Comparison of ENCODE assay signal across 14 cellular contexts in the genomic region with DNA sequence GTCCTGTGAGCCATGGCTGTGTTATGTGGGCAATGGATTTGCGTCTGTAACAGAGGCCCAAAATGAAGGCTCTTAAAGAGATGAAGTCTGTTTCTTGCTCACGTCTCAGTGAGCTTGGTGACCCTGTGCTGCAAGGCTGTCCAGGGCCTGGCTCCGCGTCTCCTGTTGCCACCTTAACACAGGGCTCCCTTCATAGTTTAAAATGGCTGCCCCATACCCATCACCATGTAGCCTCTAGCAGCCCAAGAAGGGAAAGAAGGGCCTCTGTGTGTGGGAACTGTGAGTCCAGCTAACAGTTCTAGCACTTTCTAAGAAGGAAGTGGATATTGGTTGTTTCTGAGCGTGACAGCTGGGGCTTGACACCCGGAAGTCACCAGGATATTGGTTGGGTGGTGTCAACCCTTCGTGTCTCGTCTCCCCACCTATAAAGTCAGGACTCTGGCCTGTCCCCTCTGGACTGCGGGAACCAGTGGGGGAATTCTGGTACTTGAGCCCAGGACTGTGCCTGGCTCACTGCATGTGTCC. TPM values are rescaled to one million over a fixed set of nuclear protein-coding genes. Genes with fewer than 3 reads are reported as not detected.
DNase-seq lines count a peak whose midpoint lies in the region; TF ChIP-seq lines count a peak whose summit lies in the region.
"Had no signal": no experiment of that assay in that cellular context is flagged by ENCODE, and none has a peak within 500 bp of the region (broad histone marks: within the 10 kb centered on the region; RNA-seq: fewer than 3 reads in every experiment).

No MANE protein-coding gene starts in this region.

- H3K9me3 ChIP-seq in BLaER1 treated with 17β-estradiol and CSF1 and Interleukin-3, amounts not matched to agents 10 nM and 100 nM (replicated peaks in 1 of 11), result no peaks in the 10 kb centered on the region
- H3K9me3 ChIP-seq in endodermal cell (ENCODE audit: control insufficient read depth, low read length), result no peaks in the 10 kb centered on the region
- H3K9me3 ChIP-seq: HAP-1, right lobe of liver had no signal

- H3K27ac ChIP-seq in BLaER1 treated with 17β-estradiol and CSF1 and Interleukin-3, amounts not matched to agents 10 nM and 100 nM, result peak overlapping the region in 9 of 11 experiments; percentile 5 to 80 (median 38); a peak in 15 of 22 replicates
- H3K27ac ChIP-seq in endodermal cell (ENCODE audit: low read depth, low read length) (no peak overlapping the region), skin epidermis (peak overlapping the region in 12 of 21 experiments; percentile 7 to 94 (median 86)), dorsolateral prefrontal cortex (peak overlapping the region in 3 of 59 donors; percentile 2 to 35 (median 20))
- H3K27ac ChIP-seq: right lobe of liver had no signal

- WGBS in endodermal cell (ENCODE audit: insufficient coverage in 1 of 2, insufficient read length in 1 of 2), 2 experiments, result 97% methylated on average over 7 to 9 of the region's 9 CpGs

- TF ChIP-seq CTCF in HFFc6 (IDR thresholded peaks at IDR 0.05), result no peak
- no peak for TF ChIP-seq CTCF in endodermal cell (conservative IDR thresholded peaks at IDR 0.05)
- no peak for TF ChIP-seq CTCF in dorsolateral prefrontal cortex (IDR thresholded peaks at IDR 0.05 in 54 of 56, conservative IDR thresholded peaks at IDR 0.05 in 2 of 56; ENCODE audit: low read depth in 1 of 56, partially characterized antibody in 56 of 56)

- DNase-seq in HFFc6 (no peak), endodermal cell (no peak), medulla oblongata (ENCODE audit: extremely low spot score) (no peak), Ammon's horn (ENCODE audit: low spot score) (no peak), dorsolateral prefrontal cortex (no peak)
- DNase-seq: activated naive CD4-positive, alpha-beta T cell treated with anti-CD3 and anti-CD28 coated beads, Interleukin-2, amount 50 U/mL, for 16 hours; COR-L47; effector memory CD4-positive, alpha-beta T cell; NCI-H1694; NCI-H446 treated with DMSO at 0.1 percent for 48 hours; right lobe of liver had no signal

- peaks cover 8% of the 10 kb centered on the region for H3K9me3 Mint-ChIP-seq in HFFc6
- no peaks in the 10 kb centered on the region for H3K9me3 Mint-ChIP-seq in endodermal cell

- peak overlapping the region in 4 of 11 experiments; percentile 19 to 29 (median 22); a peak in 2 of 22 replicates for H3K9ac ChIP-seq in BLaER1 treated with 17β-estradiol and CSF1 and Interleukin-3, amounts not matched to agents 10 nM and 100 nM
- H3K9ac ChIP-seq in endodermal cell (ENCODE audit: extremely low read depth, low read length, poor library complexity, severe bottlenecking), result no peak overlapping the region

- peaks cover 0 to 55% (median 37%) of the 10 kb centered on the region in 10 experiments; a peak in 17 of 20 replicates for H3K4me1 ChIP-seq in BLaER1 treated with 17β-estradiol and CSF1 and Interleukin-3, amounts not matched to agents 10 nM and 100 nM
- no peaks in the 10 kb centered on the region for H3K4me1 ChIP-seq in endodermal cell (ENCODE audit: control insufficient read depth, insufficient read depth, low read length)
- H3K4me1 ChIP-seq: HAP-1, right lobe of liver had no signal

- H3K4me3 Mint-ChIP-seq in HFFc6, result peak overlapping the region; percentile 96
- H3K4me3 Mint-ChIP-seq in endodermal cell, result no peak overlapping the region

- H4K20me1 ChIP-seq in BLaER1 treated with 17β-estradiol and CSF1 and Interleukin-3, amounts not matched to agents 10 nM and 100 nM, result peaks cover 8 to 86% (median 60%) of the 10 kb centered on the region in 11 experiments; a peak in 17 of 22 replicates

- H3K36me3 Mint-ChIP-seq in HFFc6 (ENCODE audit: low read depth) (peaks cover 47% of the 10 kb centered on the region), endodermal cell (ENCODE audit: low read depth) (peaks cover 26% of the 10 kb centered on the region)

- H3K4me3 ChIP-seq in BLaER1 treated with 17β-estradiol and CSF1 and Interleukin-3, amounts not matched to agents 10 nM and 100 nM, result no peak overlapping the region
- no peak overlapping the region for H3K4me3 ChIP-seq in endodermal cell (ENCODE audit: low read length)
- H3K4me3 ChIP-seq in skin epidermis, result no peak overlapping the region
- no peak overlapping the region for H3K4me3 ChIP-seq in dorsolateral prefrontal cortex
- H3K4me3 ChIP-seq: HAP-1, right lobe of liver had no signal

- H3K27ac Mint-ChIP-seq in HFFc6 (peak overlapping the region; percentile 98), endodermal cell (peak overlapping the region; percentile 37)

- no peak overlapping the region; a peak in 1 of 22 replicates for H3K4me2 ChIP-seq in BLaER1 treated with 17β-estradiol and CSF1 and Interleukin-3, amounts not matched to agents 10 nM and 100 nM

- peaks cover 52% of the 10 kb centered on the region for H3K4me1 Mint-ChIP-seq in HFFc6 (ENCODE audit: low read depth)
- no peaks in the 10 kb centered on the region for H3K4me1 Mint-ChIP-seq in endodermal cell

- intact Hi-C loops in dorsolateral prefrontal cortex (cut with DNase I), result no loop called here

- H3K27me3 ChIP-seq in BLaER1 treated with 17β-estradiol and CSF1 and Interleukin-3, amounts not matched to agents 10 nM and 100 nM, result no peaks in the 10 kb centered on the region
- H3K27me3 ChIP-seq in endodermal cell (ENCODE audit: control insufficient read depth, insufficient read depth, low read length, poor library complexity, severe bottlenecking) (no peaks in the 10 kb centered on the region), dorsolateral prefrontal cortex (no peaks in the 10 kb centered on the region)
- H3K27me3 ChIP-seq: right lobe of liver had no signal

- H3K27me3 Mint-ChIP-seq in HFFc6 (ENCODE audit: insufficient read depth), result peaks cover 52% of the 10 kb centered on the region
- no peaks in the 10 kb centered on the region for H3K27me3 Mint-ChIP-seq in endodermal cell (ENCODE audit: insufficient read depth)

- H3K36me3 ChIP-seq in BLaER1 treated with 17β-estradiol and CSF1 and Interleukin-3, amounts not matched to agents 10 nM and 100 nM, result peaks cover 85 to 100% (median 98%) of the 10 kb centered on the region in 11 experiments
- peaks cover 31% of the 10 kb centered on the region for H3K36me3 ChIP-seq in endodermal cell (ENCODE audit: control insufficient read depth, insufficient read depth, low read length)

RNA-seq across cellular contexts. Expression of a gene that starts 20.9 kb away (rescaled TPM):
- total RNA-seq in HFFc6 (2021; fragmentation: NEBNext Ultra II Directional; extraction: Animal tissue kit (Norgen Biotek cat#: 25700)), result 10 to 100 TPM; 42.8 to 65.0 (median 48.1) TPM
- total RNA-seq in endodermal cell (10 to 100 TPM; 19.7 to 34.5 TPM), dorsolateral prefrontal cortex (10 to 100 TPM in 109 of 120 experiments, 1 to 10 TPM in 11; 7.7 to 25.1 (median 13.0) TPM)
- 33.2 TPM for polyA plus RNA-seq in endodermal cell (2013, experiment 1 of 2)
- polyA plus RNA-seq in endodermal cell (2013, experiment 2 of 2), result 32.3 TPM

RNA-seq across cellular contexts. Expression of a gene that starts 33.1 kb away (rescaled TPM):
- total RNA-seq in HFFc6 (2021; fragmentation: NEBNext Ultra II Directional; extraction: Animal tissue kit (Norgen Biotek cat#: 25700)), result under 1 TPM in 2 of 6 experiments, not detected in 4; 0.40 to 0.71 TPM
- under 1 TPM in 1 of 2 donors, not detected in 1; 0.24 TPM for total RNA-seq in endodermal cell
- not detected for polyA plus RNA-seq in endodermal cell (2013, experiment 1 of 2)
- not detected for polyA plus RNA-seq in endodermal cell (2013, experiment 2 of 2)
- 1 to 10 TPM in 95 of 120 experiments, under 1 TPM in 20, not detected in 5; 0.36 to 6.0 (median 1.8) TPM for total RNA-seq in dorsolateral prefrontal cortex

RNA-seq across cellular contexts. Expression of a gene that starts 56.3 kb away (rescaled TPM):
- total RNA-seq in HFFc6 (2021; fragmentation: NEBNext Ultra II Directional; extraction: Animal tissue kit (Norgen Biotek cat#: 25700)), result 10 to 100 TPM; 67.2 to 82.1 (median 76.8) TPM
- total RNA-seq in endodermal cell (10 to 100 TPM; 80.6 to 86.6 TPM), dorsolateral prefrontal cortex (10 to 100 TPM; 31.2 to 58.4 (median 45.9) TPM)
- polyA plus RNA-seq in endodermal cell (2013, experiment 1 of 2), result 115 TPM
- 105 TPM for polyA plus RNA-seq in endodermal cell (2013, experiment 2 of 2)
